ENCODE assay signal across 16 cellular contexts in the genomic region with DNA sequence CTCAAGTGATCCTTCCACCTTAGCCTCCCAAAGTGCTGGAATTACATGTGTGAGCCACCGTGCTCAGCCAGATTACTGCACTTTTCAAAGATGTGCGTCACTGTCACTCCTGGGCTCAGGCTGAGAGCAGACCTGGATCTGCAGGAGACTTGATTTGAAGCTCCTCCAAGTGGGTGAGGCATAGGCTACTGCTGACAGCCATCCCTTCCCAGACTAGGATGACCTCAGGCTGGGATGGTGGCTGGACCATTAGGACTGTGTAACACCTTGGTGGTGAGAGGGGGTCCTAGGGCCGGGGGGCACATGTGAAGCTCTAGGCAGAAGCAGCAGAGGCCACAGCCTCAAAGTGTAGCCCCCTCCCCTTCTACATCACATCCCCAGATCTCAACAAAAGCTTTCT. TPM values are rescaled to one million over a fixed set of nuclear protein-coding genes. Genes with fewer than 3 reads are reported as not detected.
A peak's percentile ranks its signal among the peaks of the same experiment; 100 is the strongest.
DNase-seq lines count a peak whose midpoint lies in the region; ATAC-seq, FAIRE-seq and TF ChIP-seq lines count a peak whose summit lies in the region.
"Had no signal": no experiment of that assay in that cellular context is flagged by ENCODE, and none has a peak within 500 bp of the region (broad histone marks: within the 10 kb centered on the region; RNA-seq: fewer than 3 reads in every experiment).

No MANE protein-coding gene starts in this region.

- no peak overlapping the region for H3K56ac ChIP-seq in H1 (replicated peaks; ENCODE audit: insufficient read length, low read depth, low read length)

- 0% methylated on average over 2 of the region's 3 CpGs for WGBS in A549 (ENCODE audit: missing lambda C conversion rate)
- WGBS in H1 (ENCODE audit: extremely low coverage in 1 of 2, insufficient coverage in 1 of 2, insufficient read length in 1 of 2, insufficient replicate concordance in 2 of 2, low coverage in 1 of 2, low lambda C conversion rate in 2 of 2, missing lambda C conversion rate in 1 of 2), 2 experiments: 87% methylated on average over 3 of the region's 3 CpGs; no CpG with 5 or more reads in 1 of the 2 experiments
- 78 to 89% methylated on average over 3 of the region's 3 CpGs for WGBS in mesodermal cell (ENCODE audit: insufficient coverage in 2 of 2), 2 experiments

- no peak overlapping the region for H3K27ac Mint-ChIP-seq in type B pancreatic cell

- H3K4me2 ChIP-seq in A549: no peak overlapping the region
- no peak overlapping the region for H3K4me2 ChIP-seq in H1 (ENCODE audit: insufficient read depth in 1 of 2, low read depth in 2 of 2, low read length in 2 of 2)
- H3K4me2 ChIP-seq: BLaER1 had no signal

- POLR2A ChIA-PET in A549 (lab: Yijun Ruan, JAX): no interaction called here
- POLR2A ChIA-PET in H1 (lab: Charles Lee; ENCODE audit: partially characterized antibody): interaction anchor here (0.8 to 2.0 kb wide), 6 partner anchors 15 to 89 kb away, joined by 3 to 7 read pairs (median 4); no protein-coding TSS in a partner anchor

- in situ Hi-C loops in ACHN (cut with HindIII; ENCODE audit: low pct_ligation_motif_present, low pct_unique_long_range_greater_than_20kb, low sequenced_read_pairs): no loop called here

- H2BK20ac ChIP-seq in H1 (ENCODE audit: low read length): peak overlapping the region; percentile 75

- no peak overlapping the region for H3K23ac ChIP-seq in H1 (ENCODE audit: insufficient read length)

- no peaks in the 10 kb centered on the region for H3K79me2 ChIP-seq in H1 (ENCODE audit: control insufficient read depth in 1 of 2, insufficient read depth in 2 of 2, low read length in 2 of 2)

- H3K4me1 ChIP-seq in A549: no peaks in the 10 kb centered on the region
- H3K4me1 ChIP-seq in H1 (replicated peaks in 1 of 4; ENCODE audit: control insufficient read depth in 3 of 4, insufficient read depth in 4 of 4, low read length in 3 of 4): peaks cover 0 to 11% (median 8%) of the 10 kb centered on the region in 4 experiments; a peak in 6 of 7 replicates
- H3K4me1 ChIP-seq in mesodermal cell (ENCODE audit: control insufficient read depth, insufficient read depth, low read length, poor library complexity, severe bottlenecking): no peaks in the 10 kb centered on the region
- H3K4me1 ChIP-seq: HAP-1 had no signal

- CTCF ChIA-PET in A549 (lab: Yijun Ruan, JAX): interaction anchor here (0.6 to 9.5 kb wide), 8 partner anchors 8 to 121 kb away, joined by 3 to 78 read pairs (median 4); partner anchors contain the start of gene SRRM3
- CTCF ChIA-PET in H1 (lab: Charles Lee; ENCODE audit: partially characterized antibody): interaction anchor here (1.2 to 17.7 kb wide), 11 partner anchors 8 to 118 kb away, joined by 3 to 155 read pairs (median 5); partner anchors contain the start of gene SRRM3

- no peaks in the 10 kb centered on the region for H3K23me2 ChIP-seq in H1 (ENCODE audit: low read depth, low read length)

- H3K27me3 Mint-ChIP-seq in type B pancreatic cell: peaks cover 15% of the 10 kb centered on the region

- H4K5ac ChIP-seq in H1 (ENCODE audit: insufficient read length, low read depth, low read length): no peak overlapping the region

- TF ChIP-seq POLR2A in A549 (IDR thresholded peaks at IDR 0.05; ENCODE audit: low read length) (no peak), H1 (IDR thresholded peaks at IDR 0.05; ENCODE audit: control extremely low read depth in 1 of 2, low read depth in 2 of 2, low read length in 2 of 2) (no peak)

- H2BK15ac ChIP-seq in H1 (ENCODE audit: low read length): peak overlapping the region; percentile 72; the same call in 1 of the 2 replicates

- peak overlapping the region; percentile 97; the same call in 1 of the 2 replicates for H2BK12ac ChIP-seq in H1 (ENCODE audit: low read depth, low read length)

- H3K36me3 ChIP-seq in H1 (ENCODE audit: control insufficient read depth in 2 of 4, insufficient read depth in 4 of 4, low read length in 3 of 4): no peaks in the 10 kb centered on the region
- no peaks in the 10 kb centered on the region for H3K36me3 ChIP-seq in mesodermal cell (ENCODE audit: control insufficient read depth, insufficient read depth, low read length)
- H3K36me3 ChIP-seq: BLaER1, HAP-1 had no signal

- peak in 1 of 2 experiments; percentile 32 for DNase-seq in A549 (ENCODE audit: low read depth in 1 of 2, low spot score in 1 of 2)
- DNase-seq in M059J (ENCODE audit: low read depth): peak; percentile 21
- DNase-seq in H1 (ENCODE audit: low read depth in 1 of 2, low spot score in 2 of 2): no peak
- DNase-seq in 8988T: no peak
- DNase-seq in ACHN: no peak
- DNase-seq in type B pancreatic cell (ENCODE audit: extremely low spot score, unreplicated experiment): no peak
- DNase-seq in SW 1271 (lab: John Stamatoyannopoulos, UW): no peak
- DNase-seq: AML-193, DMS79 treated with DMSO at 0.1 percent for 48 hours, EL, GOT3 had no signal

- H3K36me3 Mint-ChIP-seq in type B pancreatic cell: no peaks in the 10 kb centered on the region

- TF ChIP-seq RAD21 in A549 (conservative IDR thresholded peaks at IDR 0.05 in 1 of 2, IDR thresholded peaks at IDR 0.05 in 1 of 2) (no peak), H1 (IDR thresholded peaks at IDR 0.05 in 1 of 2, conservative IDR thresholded peaks at IDR 0.05 in 1 of 2; ENCODE audit: low read depth in 2 of 2, low read length in 2 of 2) (no peak)

- peak overlapping the region; percentile 71; the same call in 1 of the 2 replicates for H3K18ac ChIP-seq in H1 (ENCODE audit: extremely low read depth, low read length)

- no peak for TF ChIP-seq CTCF in A549 (IDR thresholded peaks at IDR 0.05)
- no peak for TF ChIP-seq CTCF in H1 (IDR thresholded peaks at IDR 0.05; ENCODE audit: control extremely low read depth in 1 of 3, insufficient read depth in 1 of 3, low read depth in 1 of 3, low read length in 3 of 3)
- TF ChIP-seq CTCF in type B pancreatic cell (conservative IDR thresholded peaks at IDR 0.05): no peak

- H2BK120ac ChIP-seq in H1 (replicated peaks; ENCODE audit: low read depth, low read length): no peak overlapping the region

- no peak overlapping the region for H4K8ac ChIP-seq in H1 (ENCODE audit: extremely low read depth, insufficient read depth, low read length)

- no peaks in the 10 kb centered on the region for H4K20me1 ChIP-seq in H1 (replicated peaks in 1 of 2; ENCODE audit: control insufficient read depth in 1 of 2, insufficient read depth in 2 of 2, low read length in 2 of 2)
- H4K20me1 ChIP-seq: BLaER1 had no signal

- peak overlapping the region; percentile 77; the same call in 1 of the 2 replicates for H2AFZ ChIP-seq in H1 (ENCODE audit: low read length)

- peak; percentile 48 to 51; a peak in 4 of 6 replicates for ATAC-seq in A549

- no peaks in the 10 kb centered on the region for H3K9me3 Mint-ChIP-seq in type B pancreatic cell

- no peak overlapping the region for H3K27ac ChIP-seq in A549
- H3K27ac ChIP-seq in H1 (ENCODE audit: low read depth, low read length): no peak overlapping the region
- peak overlapping the region; percentile 41 for H3K27ac ChIP-seq in mesodermal cell (ENCODE audit: low read depth, low read length, severe bottlenecking)
- H3K27ac ChIP-seq: BLaER1 had no signal

- peaks cover 8% of the 10 kb centered on the region for H3K9me3 ChIP-seq in A549
- 0 out of 4 replicates have a peak, but pooled peaks cover 0 to 5% of the 10 kb centered on the region in 2 experiments for H3K9me3 ChIP-seq in H1 (ENCODE audit: insufficient read depth in 2 of 2, low read depth in 1 of 2, low read length in 1 of 2)
- H3K9me3 ChIP-seq in mesodermal cell (ENCODE audit: control insufficient read depth, low read length): peaks cover 4% of the 10 kb centered on the region
- H3K9me3 ChIP-seq: HAP-1 had no signal

- H3K4me1 Mint-ChIP-seq in type B pancreatic cell (ENCODE audit: unreplicated experiment): no peaks in the 10 kb centered on the region

- TF ChIP-seq EP300 in A549 (IDR thresholded peaks at IDR 0.05) (no peak), H1 (IDR thresholded peaks at IDR 0.05; ENCODE audit: borderline replicate concordance in 1 of 2, low read depth in 2 of 2, low read length in 2 of 2) (no peak)

- H2BK5ac ChIP-seq in H1 (ENCODE audit: low read depth, low read length): peak overlapping the region; percentile 66; the same call in 1 of the 2 replicates

- H3K79me1 ChIP-seq in H1 (ENCODE audit: low read depth, low read length): no peaks in the 10 kb centered on the region

- peak overlapping the region; percentile 7 for H4K91ac ChIP-seq in H1 (replicated peaks; ENCODE audit: insufficient read length, low read length)

- H2AK5ac ChIP-seq in H1 (ENCODE audit: low read depth, low read length): no peak overlapping the region

- H3K4me3 Mint-ChIP-seq in type B pancreatic cell: no peak overlapping the region

- H3K27me3 ChIP-seq in H1 (replicated peaks in 1 of 4; ENCODE audit: control insufficient read depth in 3 of 4, extremely low read depth in 1 of 4, insufficient read depth in 3 of 4, low read length in 3 of 4): no peaks in the 10 kb centered on the region
- H3K27me3 ChIP-seq: BLaER1 had no signal

- no peak overlapping the region for H3K14ac ChIP-seq in H1 (ENCODE audit: insufficient read length)

- no peak for FAIRE-seq in A549 (lab: Jason Lieb, UNC)
- no peak for FAIRE-seq in H1 (lab: Jason Lieb, UNC)
- FAIRE-seq: G401.6, GM12891 had no signal

- no peak overlapping the region for H3K9ac ChIP-seq in H1 (replicated peaks in 1 of 4; ENCODE audit: extremely low read depth in 1 of 4, low read depth in 3 of 4, low read length in 3 of 4)
- H3K9ac ChIP-seq: BLaER1 had no signal

- no peak overlapping the region for H3K4me3 ChIP-seq in A549
- no peak overlapping the region for H3K4me3 ChIP-seq in H1 (ENCODE audit: extremely low read depth in 1 of 4, insufficient read depth in 2 of 4, low read depth in 3 of 4, low read length in 4 of 4)
- H3K4me3 ChIP-seq in mesodermal cell (ENCODE audit: extremely low read depth, insufficient read depth, low read length, poor library complexity, severe bottlenecking): no peak overlapping the region
- H3K4me3 ChIP-seq: BLaER1, HAP-1 had no signal

- H3K4ac ChIP-seq in H1 (replicated peaks; ENCODE audit: insufficient read length, low read depth, low read length): peak overlapping the region; percentile 55

RNA-seq across cellular contexts. Expression of gene SRRM3, which starts 8.2 kb away (rescaled TPM):
- 2.4 and 3.0 TPM in 2 replicates for polyA plus RNA-seq in A549 (2011; rRNA removed)
- polyA plus RNA-seq in A549 (2012; cell fraction: cytosol; rRNA removed): 3.4 and 5.3 TPM in 2 replicates
- polyA plus RNA-seq in A549 (2012; cell fraction: nucleus; rRNA removed): 6.8 and 6.9 TPM in 2 replicates
- polyA plus RNA-seq in A549 (2017; fragmentation: RNase III; extraction: RNeasy Plus Mini Kit Qiagen cat#74134 plus additional on column Dnase treatment): 5.7 to 7.0 TPM (median 6.5 TPM) in 3 replicates
- 4.2 and 4.6 TPM in 2 replicates for polyA minus RNA-seq in A549 (2011; rRNA and poly(A)+ RNA removed)
- total RNA-seq in M059J (2014; rRNA removed; shearing (Covaris generic)): 0.27 and 0.39 TPM in 2 replicates
- 16.0 and 17.4 TPM in 2 replicates for total RNA-seq in H1 (2021; fragmentation: NEBNext Ultra II Directional; extraction: Animal tissue kit (Norgen Biotek cat#: 25700))
- polyA plus RNA-seq in H1 (2011; rRNA removed): 10.4 and 18.4 TPM in 2 replicates
- 12.8 TPM for polyA plus RNA-seq in H1 (2011; cell fraction: cytosol; rRNA removed)
- 19.3 TPM for polyA plus RNA-seq in H1 (2011; cell fraction: nucleus; rRNA removed)
- polyA plus RNA-seq in H1 (2012, experiment 1 of 2): 12.4 to 19.0 TPM (median 18.1 TPM) in 4 replicates
- 15.2 TPM for polyA plus RNA-seq in H1 (2012, experiment 2 of 2)
- 10.6 TPM for polyA plus RNA-seq in H1 (2013, experiment 1 of 2)
- 8.8 TPM for polyA plus RNA-seq in H1 (2013, experiment 2 of 2)
- polyA minus RNA-seq in H1 (2011; rRNA and poly(A)+ RNA removed): 6.3 and 10.2 TPM in 2 replicates
- 12.8 TPM for polyA minus RNA-seq in H1 (2011; cell fraction: cytosol; rRNA and poly(A)+ RNA removed)
- polyA minus RNA-seq in H1 (2011; cell fraction: nucleus; rRNA and poly(A)+ RNA removed): 12.0 TPM
- polyA plus RNA-seq in mesodermal cell (2013, experiment 1 of 2): 7.6 TPM
- polyA plus RNA-seq in mesodermal cell (2013, experiment 2 of 2): 5.4 TPM
- 4.0 and 8.4 TPM in 2 replicates for total RNA-seq in type B pancreatic cell (ENCODE audit: low replicate concordance)
